8 cellular contexts compared by ENCODE assay signal in genomic region chr6:149319413-149319812, GRCh38. TPM values are rescaled to one million over a fixed set of nuclear protein-coding genes. Genes with fewer than 3 reads are reported as not detected.
DNase-seq lines count a peak whose midpoint lies in the region; ATAC-seq, FAIRE-seq and TF ChIP-seq lines count a peak whose summit lies in the region.

No MANE protein-coding gene starts in this region.

- no peak for DNase-seq in activated CD4-positive, alpha-beta memory T cell treated with anti-CD3 and anti-CD28 coated beads for 36 hours
- DNase-seq in glutamatergic neuron (no peak), small intestine (no peak), left lobe of liver (ENCODE audit: low spot score) (no peak), trophoblast cell (no peak), DMS153 (lab: John Stamatoyannopoulos, UW) (no peak)

- H3K79me1 ChIP-seq in trophoblast cell (ENCODE audit: low read length): peaks cover 14% of the 10 kb centered on the region

- no peak for TF ChIP-seq CTCF in GM12875 (IDR thresholded peaks at IDR 0.05; ENCODE audit: borderline replicate concordance, insufficient read depth, low read depth, low read length)
- no peak for TF ChIP-seq CTCF in glutamatergic neuron (IDR thresholded peaks at IDR 0.05; ENCODE audit: partially characterized antibody, unreplicated experiment)

- no peak overlapping the region for H2AK5ac ChIP-seq in trophoblast cell (ENCODE audit: low read length)

- H3K14ac ChIP-seq in trophoblast cell (ENCODE audit: low read length): no peak overlapping the region

- H3K27me3 Mint-ChIP-seq in activated CD4-positive, alpha-beta memory T cell treated with anti-CD3 and anti-CD28 coated beads for 36 hours: no peaks in the 10 kb centered on the region
- H3K27me3 Mint-ChIP-seq in glutamatergic neuron (ENCODE audit: unreplicated experiment): no peaks in the 10 kb centered on the region

- ATAC-seq in left lobe of liver: no peak
- no peak for ATAC-seq in GM21786 (IDR thresholded peaks at IDR 0.05; ENCODE audit: unreplicated experiment)

- intact Hi-C loops in activated CD4-positive, alpha-beta memory T cell treated with anti-CD3 and anti-CD28 coated beads for 36 hours (cut with micrococcal nuclease): loop anchor here (1.0 to 10.0 kb wide), 13 partner anchors 17 to 485 kb away; no protein-coding TSS in a partner anchor

- H3K4me3 Mint-ChIP-seq in activated CD4-positive, alpha-beta memory T cell treated with anti-CD3 and anti-CD28 coated beads for 36 hours: peak overlapping the region; percentile 93
- peak overlapping the region; percentile 87 for H3K4me3 Mint-ChIP-seq in glutamatergic neuron (ENCODE audit: unreplicated experiment)

- peak overlapping the region; percentile 97 for H3K27ac Mint-ChIP-seq in activated CD4-positive, alpha-beta memory T cell treated with anti-CD3 and anti-CD28 coated beads for 36 hours
- no peak overlapping the region for H3K27ac Mint-ChIP-seq in glutamatergic neuron (ENCODE audit: unreplicated experiment)

- no peaks in the 10 kb centered on the region for H3K36me3 ChIP-seq in small intestine (ENCODE audit: control insufficient read depth in 2 of 2, insufficient read depth in 2 of 2, low read length in 2 of 2)
- H3K36me3 ChIP-seq in trophoblast cell (ENCODE audit: control insufficient read depth in 1 of 2, insufficient read depth in 2 of 2, low read length in 2 of 2): no peaks in the 10 kb centered on the region

- H3K27me3 ChIP-seq in small intestine (ENCODE audit: control insufficient read depth in 2 of 2, insufficient read depth in 2 of 2, low read length in 2 of 2) (no peaks in the 10 kb centered on the region), trophoblast cell (ENCODE audit: insufficient read depth, low read length) (no peaks in the 10 kb centered on the region)

- H3K4me1 ChIP-seq in small intestine (ENCODE audit: control insufficient read depth in 2 of 2, insufficient read depth in 1 of 2, low read depth in 1 of 2, low read length in 1 of 2) (peaks cover 0 to under 1% of the 10 kb centered on the region in 2 donors), trophoblast cell (ENCODE audit: control insufficient read depth in 1 of 2, insufficient read depth in 2 of 2, low read length in 2 of 2) (peaks cover 0 to 1% of the 10 kb centered on the region in 2 experiments)

- CTCF ChIA-PET in activated CD4-positive, alpha-beta memory T cell treated with anti-CD3 and anti-CD28 coated beads for 36 hours (lab: Charles Lee): interaction anchor here (0.9 to 1.8 kb wide), 3 partner anchors 112 to 287 kb away, joined by 3 to 4 read pairs (median 4); no protein-coding TSS in a partner anchor

- H3K18ac ChIP-seq in trophoblast cell (ENCODE audit: low read length): no peak overlapping the region

- no peak overlapping the region for H3K4ac ChIP-seq in trophoblast cell (ENCODE audit: low read depth, low read length)

- no peak overlapping the region for H2BK120ac ChIP-seq in trophoblast cell (ENCODE audit: insufficient read depth, low read length, poor library complexity)

- 9 to 22% (median 17%) methylated on average over 3 of the region's 3 CpGs for WGBS in small intestine, 3 donors
- WGBS in trophoblast cell (ENCODE audit: extremely low coverage, insufficient coverage, insufficient read length): no CpG with 5 or more reads among the region's 3 CpGs

- H3K27ac ChIP-seq in small intestine (ENCODE audit: low read depth in 1 of 2, low read length in 1 of 2) (no peak overlapping the region), trophoblast cell (ENCODE audit: low read depth, low read length) (no peak overlapping the region)

- H4K91ac ChIP-seq in trophoblast cell (ENCODE audit: low read depth, low read length): no peak overlapping the region

- FAIRE-seq in small intestine (lab: Jason Lieb, UNC): peak; percentile 5

- no peak overlapping the region for H4K12ac ChIP-seq in trophoblast cell (ENCODE audit: low read depth, low read length)

- H4K8ac ChIP-seq in trophoblast cell (ENCODE audit: low read depth, low read length): no peak overlapping the region

- H3K9me3 ChIP-seq in small intestine (ENCODE audit: control insufficient read depth, low read depth) (no peaks in the 10 kb centered on the region), trophoblast cell (ENCODE audit: insufficient read depth, low read depth, low read length) (no peaks in the 10 kb centered on the region)

- no peak overlapping the region for H2BK12ac ChIP-seq in trophoblast cell (ENCODE audit: low read length)

- peak overlapping the region; percentile 86 for H3K4me3 ChIP-seq in GM12875 (ENCODE audit: low read depth, low read length)
- H3K4me3 ChIP-seq in small intestine (ENCODE audit: low read depth in 1 of 2, low read length in 2 of 2): no peak overlapping the region
- H3K4me3 ChIP-seq in trophoblast cell (ENCODE audit: low read depth, low read length): no peak overlapping the region

- H3K23ac ChIP-seq in trophoblast cell (ENCODE audit: low read length): no peak overlapping the region

- POLR2A ChIA-PET in activated CD4-positive, alpha-beta memory T cell treated with anti-CD3 and anti-CD28 coated beads for 36 hours (lab: Charles Lee): interaction anchor here (0.6 to 5.0 kb wide), 13 partner anchors 9 to 289 kb away, joined by 3 to 57 read pairs (median 5); no protein-coding TSS in a partner anchor

- H2BK5ac ChIP-seq in trophoblast cell (ENCODE audit: low read depth, low read length, poor library complexity): no peak overlapping the region

- H3K9me3 Mint-ChIP-seq in activated CD4-positive, alpha-beta memory T cell treated with anti-CD3 and anti-CD28 coated beads for 36 hours: no peaks in the 10 kb centered on the region
- peaks cover 10% of the 10 kb centered on the region for H3K9me3 Mint-ChIP-seq in glutamatergic neuron (ENCODE audit: unreplicated experiment)

- H2AFZ ChIP-seq in trophoblast cell (ENCODE audit: insufficient read depth, low read length, poor library complexity): no peak overlapping the region

- no peak overlapping the region for H3K4me2 ChIP-seq in trophoblast cell (ENCODE audit: low read length)

- peaks cover 12% of the 10 kb centered on the region for H3K79me2 ChIP-seq in trophoblast cell (ENCODE audit: control insufficient read depth, insufficient read depth, low read length, poor library complexity)

- H3K9ac ChIP-seq in trophoblast cell (ENCODE audit: low read length): no peak overlapping the region

- H3K4me1 Mint-ChIP-seq in activated CD4-positive, alpha-beta memory T cell treated with anti-CD3 and anti-CD28 coated beads for 36 hours (ENCODE audit: low read depth): peaks cover 44% of the 10 kb centered on the region
- H3K4me1 Mint-ChIP-seq in glutamatergic neuron (ENCODE audit: low read depth, unreplicated experiment): peaks cover 21% of the 10 kb centered on the region

- H3K36me3 Mint-ChIP-seq in activated CD4-positive, alpha-beta memory T cell treated with anti-CD3 and anti-CD28 coated beads for 36 hours: peaks cover 35% of the 10 kb centered on the region
- H3K36me3 Mint-ChIP-seq in glutamatergic neuron (ENCODE audit: unreplicated experiment): no peaks in the 10 kb centered on the region

RNA-seq across cellular contexts. Expression of gene TAB2, which starts 1.9 kb away (rescaled TPM):
- total RNA-seq in activated CD4-positive, alpha-beta memory T cell treated with anti-CD3 and anti-CD28 coated beads for 36 hours: 10 to 100 TPM; 92.0 to 92.9 TPM
- total RNA-seq in glutamatergic neuron (ENCODE audit: unreplicated experiment) (39.3 TPM), left lobe of liver (26.9 TPM)
- 10 to 100 TPM; 19.7 to 22.2 (median 21.7) TPM for polyA plus RNA-seq in small intestine
- 59.5 and 60.1 TPM in 2 replicates for polyA plus RNA-seq in trophoblast cell (2013)
